In genomic region chr13:33207616-33207964, GRCh38 we compare ENCODE assay signal across 9 cellular contexts.
DNase-seq lines count a peak whose midpoint lies in the region; ATAC-seq and TF ChIP-seq lines count a peak whose summit lies in the region.
"Had no signal": no experiment of that assay in that cellular context is flagged by ENCODE, and none has a peak within 500 bp of the region (broad histone marks: within the 10 kb centered on the region; RNA-seq: fewer than 3 reads in every experiment).

No MANE protein-coding gene starts in this region.

- ATAC-seq in HG03520 (IDR thresholded peaks at IDR 0.05; ENCODE audit: unreplicated experiment) (no peak), HG02623 (IDR thresholded peaks at IDR 0.05; ENCODE audit: unreplicated experiment) (no peak)

- H3K36me3 Mint-ChIP-seq in CD14-positive monocyte (no peaks in the 10 kb centered on the region), osteocyte (ENCODE audit: unreplicated experiment) (peaks cover 17% of the 10 kb centered on the region)

- TF ChIP-seq CTCF in CD14-positive monocyte (IDR thresholded peaks at IDR 0.05) (no peak), epithelial cell of esophagus (IDR thresholded peaks at IDR 0.05; ENCODE audit: insufficient read depth, low read depth, low read length, missing control alignments) (no peak), osteocyte (IDR thresholded peaks at IDR 0.05) (no peak)

- peaks cover 0 to 2% (median 0%) of the 10 kb centered on the region in 7 donors for H3K9me3 Mint-ChIP-seq in CD14-positive monocyte
- H3K9me3 Mint-ChIP-seq in osteocyte (ENCODE audit: unreplicated experiment), result no peaks in the 10 kb centered on the region

- H3K27me3 Mint-ChIP-seq in CD14-positive monocyte (ENCODE audit: low read depth in 3 of 3) (peaks cover 0 to 5% (median 3%) of the 10 kb centered on the region in 3 donors), osteocyte (ENCODE audit: unreplicated experiment) (no peaks in the 10 kb centered on the region)

- no peak for DNase-seq in CD14-positive monocyte (ENCODE audit: low spot score)
- DNase-seq in NCI-H1694 (lab: John Stamatoyannopoulos, UW), result peak; percentile 68
- DNase-seq in epithelial cell of esophagus (ENCODE audit: low read depth), result peak; percentile 88
- DNase-seq in osteocyte (ENCODE audit: extremely low spot score, unreplicated experiment), result no peak
- DNase-seq in NCI-H2196 treated with DMSO at 0.1 percent for 48 hours (lab: John Stamatoyannopoulos, UW; ENCODE audit: unreplicated experiment), result no peak
- DNase-seq in activated naive CD4-positive, alpha-beta T cell treated with anti-CD3 and anti-CD28 coated beads, Interleukin-2, amount 50 U/mL, for 16 hours, result no peak
- DNase-seq: NCI-H146 had no signal

- H3K4me3 Mint-ChIP-seq in CD14-positive monocyte (peak overlapping the region; percentile 25 to 74), osteocyte (ENCODE audit: unreplicated experiment) (no peak overlapping the region)

- intact Hi-C loops in CD14-positive monocyte (cut with micrococcal nuclease), result no loop called here

- H3K27ac Mint-ChIP-seq in CD14-positive monocyte (peak overlapping the region in 5 of 7 donors; percentile 21 to 76 (median 41)), osteocyte (ENCODE audit: unreplicated experiment) (peak overlapping the region; percentile 91)

- peaks cover 38% of the 10 kb centered on the region for H3K4me1 Mint-ChIP-seq in CD14-positive monocyte
- peaks cover 56% of the 10 kb centered on the region for H3K4me1 Mint-ChIP-seq in osteocyte (ENCODE audit: unreplicated experiment)

- no peak overlapping the region for H3K4me3 ChIP-seq in epithelial cell of esophagus (ENCODE audit: low read length)

Comparison
In these comparisons a context has a peak if more than half of its experiments do, and no peak if none do; other contexts are left out.
1. DNase-seq: peak in NCI-H1694 (single experiment) and epithelial cell of esophagus (single experiment); none in CD14-positive monocyte (single experiment), osteocyte (single experiment), NCI-H2196 treated with DMSO at 0.1 percent for 48 hours (single experiment) and activated naive CD4-positive, alpha-beta T cell treated with anti-CD3 and anti-CD28 coated beads, Interleukin-2, amount 50 U/mL, for 16 hours (single experiment).